ENCODE assay signal across 11 cellular contexts in genomic region chr1:45348966-45349677, GRCh38. TPM values are rescaled to one million over a fixed set of nuclear protein-coding genes. Genes with fewer than 3 reads are reported as not detected.
DNase-seq lines count a peak whose midpoint lies in the region; ATAC-seq and TF ChIP-seq lines count a peak whose summit lies in the region.
"Had no signal": no experiment of that assay in that cellular context is flagged by ENCODE, and none has a peak within 500 bp of the region (broad histone marks: within the 10 kb centered on the region; RNA-seq: fewer than 3 reads in every experiment).

No MANE protein-coding gene starts in this region.

- in situ Hi-C loops in ACHN (cut with HindIII; ENCODE audit: low pct_ligation_motif_present, low pct_unique_long_range_greater_than_20kb, low sequenced_read_pairs) = no loop called here

- TF ChIP-seq CTCF in nephron progenitor cell (IDR thresholded peaks at IDR 0.05) (no peak), vagina (IDR thresholded peaks at IDR 0.05) (no peak)

- H3K4me1 Mint-ChIP-seq in activated T-cell treated with anti-CD3 and anti-CD28 coated beads, Interleukin-2, amount 50 U/mL, for 72 hours (ENCODE audit: low read depth) = peaks cover 15% of the 10 kb centered on the region
- no peaks in the 10 kb centered on the region for H3K4me1 Mint-ChIP-seq in activated T-cell treated with anti-CD3 and anti-CD28 coated beads, Interleukin-2, amount 50 U/mL, for 4 hours (ENCODE audit: low read depth)
- H3K4me1 Mint-ChIP-seq in nephron progenitor cell = peaks cover 14% of the 10 kb centered on the region
- H3K4me1 Mint-ChIP-seq: IgD-negative memory B cell had no signal

- no peak overlapping the region for H3K4me3 Mint-ChIP-seq in activated T-cell treated with anti-CD3 and anti-CD28 coated beads, Interleukin-2, amount 50 U/mL, for 72 hours
- no peak overlapping the region for H3K4me3 Mint-ChIP-seq in activated T-cell treated with anti-CD3 and anti-CD28 coated beads, Interleukin-2, amount 50 U/mL, for 4 hours
- no peak overlapping the region for H3K4me3 Mint-ChIP-seq in nephron progenitor cell

- peaks cover 0 to 4% of the 10 kb centered on the region in 2 donors for H3K36me3 Mint-ChIP-seq in activated T-cell treated with anti-CD3 and anti-CD28 coated beads, Interleukin-2, amount 50 U/mL, for 72 hours (ENCODE audit: insufficient read depth in 2 of 2)
- peaks cover 7% of the 10 kb centered on the region for H3K36me3 Mint-ChIP-seq in activated T-cell treated with anti-CD3 and anti-CD28 coated beads, Interleukin-2, amount 50 U/mL, for 4 hours (ENCODE audit: insufficient read depth)
- peaks cover 23% of the 10 kb centered on the region for H3K36me3 Mint-ChIP-seq in nephron progenitor cell (ENCODE audit: low read depth)
- H3K36me3 Mint-ChIP-seq: IgD-negative memory B cell had no signal

- intact Hi-C loops in vagina (cut with DNase I) = no loop called here

- no peaks in the 10 kb centered on the region for H3K27me3 ChIP-seq in vagina

- H3K36me3 ChIP-seq in vagina = peaks cover 0 to 12% of the 10 kb centered on the region in 2 donors

- peaks cover 20% of the 10 kb centered on the region for H3K4me1 ChIP-seq in vagina

- H3K9me3 Mint-ChIP-seq in activated T-cell treated with anti-CD3 and anti-CD28 coated beads, Interleukin-2, amount 50 U/mL, for 72 hours = no peaks in the 10 kb centered on the region
- H3K9me3 Mint-ChIP-seq in activated T-cell treated with anti-CD3 and anti-CD28 coated beads, Interleukin-2, amount 50 U/mL, for 4 hours = no peaks in the 10 kb centered on the region
- no peaks in the 10 kb centered on the region for H3K9me3 Mint-ChIP-seq in nephron progenitor cell
- H3K9me3 Mint-ChIP-seq: IgD-negative memory B cell had no signal

- no peak for DNase-seq in activated T-cell treated with anti-CD3 and anti-CD28 coated beads, Interleukin-2, amount 50 U/mL, for 72 hours
- DNase-seq in activated T-cell treated with anti-CD3 and anti-CD28 coated beads, Interleukin-2, amount 50 U/mL, for 4 hours = no peak
- DNase-seq in nephron progenitor cell (no peak), vagina (ENCODE audit: extremely low spot score in 2 of 2) (no peak), ACHN (no peak)
- DNase-seq: activated naive CD4-positive, alpha-beta T cell; NCI-H748 treated with DMSO at 0.1 percent for 48 hours had no signal

- H3K27ac Mint-ChIP-seq in activated T-cell treated with anti-CD3 and anti-CD28 coated beads, Interleukin-2, amount 50 U/mL, for 72 hours = peak overlapping the region; percentile 43
- H3K27ac Mint-ChIP-seq in nephron progenitor cell = peak overlapping the region; percentile 83

- no peaks in the 10 kb centered on the region for H3K9me3 ChIP-seq in vagina

- peak in 1 of 2 donors; percentile 43 for ATAC-seq in activated T-cell treated with anti-CD3 and anti-CD28 coated beads, Interleukin-2, amount 50 U/mL, for 72 hours (replicated peaks in 1 of 2)
- no peak for ATAC-seq in activated T-cell treated with anti-CD3 and anti-CD28 coated beads, Interleukin-2, amount 50 U/mL, for 4 hours
- ATAC-seq in esophagus mucosa (peak; percentile 69), GM21423 (IDR thresholded peaks at IDR 0.05; ENCODE audit: unreplicated experiment) (no peak), HG02938 (IDR thresholded peaks at IDR 0.05; ENCODE audit: unreplicated experiment) (no peak)

- no peak overlapping the region for H3K4me3 ChIP-seq in vagina

- no peaks in the 10 kb centered on the region for H3K27me3 Mint-ChIP-seq in activated T-cell treated with anti-CD3 and anti-CD28 coated beads, Interleukin-2, amount 50 U/mL, for 72 hours (ENCODE audit: low read depth)
- no peaks in the 10 kb centered on the region for H3K27me3 Mint-ChIP-seq in activated T-cell treated with anti-CD3 and anti-CD28 coated beads, Interleukin-2, amount 50 U/mL, for 4 hours (ENCODE audit: low read depth)
- no peaks in the 10 kb centered on the region for H3K27me3 Mint-ChIP-seq in nephron progenitor cell (ENCODE audit: low read depth, poor library complexity)
- H3K27me3 Mint-ChIP-seq: IgD-negative memory B cell had no signal

- TF ChIP-seq POLR2A in vagina (IDR thresholded peaks at IDR 0.05) = no peak

- peak overlapping the region; percentile 39 for H3K27ac ChIP-seq in vagina

RNA-seq across cellular contexts. Expression of gene MUTYH, which starts 8.9 kb away (rescaled TPM):
- total RNA-seq in activated T-cell treated with anti-CD3 and anti-CD28 coated beads, Interleukin-2, amount 50 U/mL, for 72 hours = 10 to 100 TPM; 51.9 to 67.9 TPM
- 10 to 100 TPM; 52.0 to 57.0 (median 54.4) TPM for total RNA-seq in activated T-cell treated with anti-CD3 and anti-CD28 coated beads, Interleukin-2, amount 50 U/mL, for 4 hours
- total RNA-seq in esophagus mucosa (10.8 TPM), vagina (27.0 TPM)

RNA-seq across cellular contexts. Expression of gene TOE1, which starts 9.2 kb away (rescaled TPM):
- 10 to 100 TPM; 23.9 to 34.4 TPM for total RNA-seq in activated T-cell treated with anti-CD3 and anti-CD28 coated beads, Interleukin-2, amount 50 U/mL, for 72 hours
- total RNA-seq in activated T-cell treated with anti-CD3 and anti-CD28 coated beads, Interleukin-2, amount 50 U/mL, for 4 hours = 10 to 100 TPM; 43.2 to 49.2 (median 45.8) TPM
- 6.1 TPM for total RNA-seq in esophagus mucosa
- 9.8 TPM for total RNA-seq in vagina

RNA-seq across cellular contexts. Expression of gene HPDL, which starts 22.4 kb away (rescaled TPM):
- 1 to 10 TPM; 4.5 to 5.9 TPM for total RNA-seq in activated T-cell treated with anti-CD3 and anti-CD28 coated beads, Interleukin-2, amount 50 U/mL, for 72 hours
- 10 to 100 TPM; 32.9 to 55.9 (median 45.6) TPM for total RNA-seq in activated T-cell treated with anti-CD3 and anti-CD28 coated beads, Interleukin-2, amount 50 U/mL, for 4 hours
- total RNA-seq in esophagus mucosa = 1.6 TPM
- 2.2 TPM for total RNA-seq in vagina

Comparison
In these comparisons a context has a peak if more than half of its experiments do, and no peak if none do; other contexts are left out.
1. RNA of gene HPDL, which starts 22.4 kb away (total RNA-seq): 32.9 to 55.9 TPM in activated T-cell treated with anti-CD3 and anti-CD28 coated beads, Interleukin-2, amount 50 U/mL, for 4 hours; 4.5 to 5.9 TPM in activated T-cell treated with anti-CD3 and anti-CD28 coated beads, Interleukin-2, amount 50 U/mL, for 72 hours, 2.2 TPM in vagina (single experiment) and 1.6 TPM in esophagus mucosa (single experiment); every median in the first group is over 4 times any median in the second.